ENCODE assay signal across 8 cellular contexts in the genomic region with DNA sequence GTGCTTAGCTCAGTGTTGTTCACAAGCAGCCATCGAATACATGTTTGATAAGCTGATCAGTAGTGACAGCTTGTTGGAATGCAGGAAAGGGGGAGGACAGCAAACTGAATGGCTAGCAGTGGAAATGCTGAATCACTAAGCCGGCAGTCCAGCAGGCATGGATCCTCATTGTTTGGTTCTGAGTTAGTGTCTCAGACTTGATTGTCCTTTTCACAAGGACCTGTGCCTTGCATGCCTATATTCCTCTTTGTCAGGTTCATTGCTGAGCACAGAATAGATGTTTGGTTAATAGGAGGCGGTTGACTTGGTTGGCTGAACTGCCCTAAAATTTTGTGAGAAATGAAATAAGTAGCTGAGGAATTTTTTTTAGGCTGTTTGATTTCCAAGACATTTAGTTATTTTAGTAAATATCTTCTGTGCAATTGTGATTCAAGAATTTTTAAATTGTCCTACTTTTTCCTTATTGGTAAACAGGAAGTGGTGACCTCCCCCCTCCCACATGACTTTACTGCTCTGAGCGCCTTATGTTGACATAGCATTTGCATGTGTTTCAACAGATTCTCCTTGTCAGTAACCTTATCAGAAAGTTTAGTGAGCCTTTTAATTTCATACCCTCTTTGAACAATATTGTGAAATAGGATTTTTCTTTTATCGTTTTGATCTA. TPM values are rescaled to one million over a fixed set of nuclear protein-coding genes. Genes with fewer than 3 reads are reported as not detected.
DNase-seq lines count a peak whose midpoint lies in the region; ATAC-seq lines count a peak whose summit lies in the region.

No MANE protein-coding gene starts in this region.

- peaks cover 50% of the 10 kb centered on the region for H3K36me3 Mint-ChIP-seq in CD4-positive, CD25-positive, alpha-beta regulatory T cell

- no peaks in the 10 kb centered on the region for H3K9me3 ChIP-seq in CD4-positive, CD25-positive, alpha-beta regulatory T cell (ENCODE audit: control insufficient read depth in 2 of 2, low read length in 2 of 2)

- H3K27ac ChIP-seq in CD4-positive, CD25-positive, alpha-beta regulatory T cell (ENCODE audit: insufficient read depth, low read length, poor library complexity, severe bottlenecking) = peak overlapping the region; percentile 39

- H3K36me3 ChIP-seq in CD4-positive, CD25-positive, alpha-beta regulatory T cell (ENCODE audit: control insufficient read depth, insufficient read depth, low read length) = peaks cover 69% of the 10 kb centered on the region

- H3K27me3 Mint-ChIP-seq in CD4-positive, CD25-positive, alpha-beta regulatory T cell = no peaks in the 10 kb centered on the region

- no peak for ATAC-seq in CD4-positive, CD25-positive, alpha-beta regulatory T cell (ENCODE audit: low read depth in 2 of 2)
- ATAC-seq in HG02970 (IDR thresholded peaks at IDR 0.05; ENCODE audit: low FRiP score, unreplicated experiment) (no peak), esophagus mucosa (no peak), GM18511 (IDR thresholded peaks at IDR 0.05; ENCODE audit: unreplicated experiment) (no peak), HG03521 (IDR thresholded peaks at IDR 0.05; ENCODE audit: unreplicated experiment) (no peak)

- no peaks in the 10 kb centered on the region for H3K27me3 ChIP-seq in CD4-positive, CD25-positive, alpha-beta regulatory T cell (ENCODE audit: control insufficient read depth, insufficient read depth, low read length)

- peaks cover 17% of the 10 kb centered on the region for H3K4me1 ChIP-seq in CD4-positive, CD25-positive, alpha-beta regulatory T cell (ENCODE audit: control insufficient read depth, insufficient read depth, low read length, poor library complexity, severe bottlenecking)

- DNase-seq in CD4-positive, CD25-positive, alpha-beta regulatory T cell = peak in 1 of 3 donors; percentile 42
- DNase-seq in NCI-H460 (ENCODE audit: extremely low read depth, low read depth) (peak; percentile 33), ecto neural progenitor cell (ENCODE audit: low spot score) (peak; percentile 56), mucosa of gallbladder (ENCODE audit: low spot score) (peak; percentile 32)

- peak overlapping the region in 3 of 4 donors; percentile 44 to 79 (median 71) for H3K4me3 Mint-ChIP-seq in CD4-positive, CD25-positive, alpha-beta regulatory T cell

- H3K9me3 Mint-ChIP-seq in CD4-positive, CD25-positive, alpha-beta regulatory T cell = no peaks in the 10 kb centered on the region

- peak overlapping the region; percentile 30 for H3K4me3 ChIP-seq in CD4-positive, CD25-positive, alpha-beta regulatory T cell (ENCODE audit: low read depth, low read length)

- peak overlapping the region; percentile 82 to 91 (median 89) for H3K27ac Mint-ChIP-seq in CD4-positive, CD25-positive, alpha-beta regulatory T cell

- peaks cover 24 to 36% (median 28%) of the 10 kb centered on the region in 4 donors for H3K4me1 Mint-ChIP-seq in CD4-positive, CD25-positive, alpha-beta regulatory T cell

RNA-seq across cellular contexts. Expression of gene STON1, which starts 21.4 kb away (rescaled TPM):
- total RNA-seq in CD4-positive, CD25-positive, alpha-beta regulatory T cell = 3.4 TPM
- polyA plus RNA-seq in CD4-positive, CD25-positive, alpha-beta regulatory T cell = under 1 TPM; 0.07 to 0.57 (median 0.14) TPM
- total RNA-seq in NCI-H460 (2014; rRNA removed; shearing (Covaris generic)) = 1.0 and 1.2 TPM in 2 replicates
- 0.74 and 3.6 TPM in 2 replicates for polyA plus RNA-seq in NCI-H460 (2014; cell fraction: nucleus; rRNA removed)
- total RNA-seq in mucosa of gallbladder = 30.7 TPM
- total RNA-seq in esophagus mucosa = 2.4 TPM
